1 cellular context compared by ENCODE assay signal in the genomic region with DNA sequence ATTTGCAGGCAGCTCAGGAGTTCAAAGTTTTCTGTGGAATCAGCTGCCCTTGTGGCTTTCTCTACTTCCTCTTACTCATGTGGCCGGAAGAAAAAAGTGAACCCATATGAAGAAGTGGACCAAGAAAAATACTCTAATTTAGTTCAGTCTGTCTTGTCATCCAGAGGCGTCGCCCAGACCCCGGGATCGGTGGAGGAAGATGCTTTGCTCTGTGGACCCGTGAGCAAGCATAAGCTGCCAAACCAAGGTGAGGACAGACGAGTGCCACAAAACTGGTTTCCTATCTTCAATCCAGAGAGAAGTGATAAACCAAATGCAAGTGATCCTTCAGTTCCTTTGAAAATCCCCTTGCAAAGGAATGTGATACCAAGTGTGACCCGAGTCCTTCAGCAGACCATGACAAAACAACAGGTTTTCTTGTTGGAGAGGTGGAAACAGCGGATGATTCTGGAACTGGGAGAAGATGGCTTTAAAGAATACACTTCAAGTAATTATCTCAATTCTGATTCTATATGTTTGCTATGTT.
TF ChIP-seq lines count a peak whose summit lies in the region.

No MANE protein-coding gene starts in this region.

TF ChIP-seq in GM12878, 131 proteins besides CTCF, POLR2A, EP300 and RAD21 (continued from another document):
- TF ChIP-seq, protein P1, sequence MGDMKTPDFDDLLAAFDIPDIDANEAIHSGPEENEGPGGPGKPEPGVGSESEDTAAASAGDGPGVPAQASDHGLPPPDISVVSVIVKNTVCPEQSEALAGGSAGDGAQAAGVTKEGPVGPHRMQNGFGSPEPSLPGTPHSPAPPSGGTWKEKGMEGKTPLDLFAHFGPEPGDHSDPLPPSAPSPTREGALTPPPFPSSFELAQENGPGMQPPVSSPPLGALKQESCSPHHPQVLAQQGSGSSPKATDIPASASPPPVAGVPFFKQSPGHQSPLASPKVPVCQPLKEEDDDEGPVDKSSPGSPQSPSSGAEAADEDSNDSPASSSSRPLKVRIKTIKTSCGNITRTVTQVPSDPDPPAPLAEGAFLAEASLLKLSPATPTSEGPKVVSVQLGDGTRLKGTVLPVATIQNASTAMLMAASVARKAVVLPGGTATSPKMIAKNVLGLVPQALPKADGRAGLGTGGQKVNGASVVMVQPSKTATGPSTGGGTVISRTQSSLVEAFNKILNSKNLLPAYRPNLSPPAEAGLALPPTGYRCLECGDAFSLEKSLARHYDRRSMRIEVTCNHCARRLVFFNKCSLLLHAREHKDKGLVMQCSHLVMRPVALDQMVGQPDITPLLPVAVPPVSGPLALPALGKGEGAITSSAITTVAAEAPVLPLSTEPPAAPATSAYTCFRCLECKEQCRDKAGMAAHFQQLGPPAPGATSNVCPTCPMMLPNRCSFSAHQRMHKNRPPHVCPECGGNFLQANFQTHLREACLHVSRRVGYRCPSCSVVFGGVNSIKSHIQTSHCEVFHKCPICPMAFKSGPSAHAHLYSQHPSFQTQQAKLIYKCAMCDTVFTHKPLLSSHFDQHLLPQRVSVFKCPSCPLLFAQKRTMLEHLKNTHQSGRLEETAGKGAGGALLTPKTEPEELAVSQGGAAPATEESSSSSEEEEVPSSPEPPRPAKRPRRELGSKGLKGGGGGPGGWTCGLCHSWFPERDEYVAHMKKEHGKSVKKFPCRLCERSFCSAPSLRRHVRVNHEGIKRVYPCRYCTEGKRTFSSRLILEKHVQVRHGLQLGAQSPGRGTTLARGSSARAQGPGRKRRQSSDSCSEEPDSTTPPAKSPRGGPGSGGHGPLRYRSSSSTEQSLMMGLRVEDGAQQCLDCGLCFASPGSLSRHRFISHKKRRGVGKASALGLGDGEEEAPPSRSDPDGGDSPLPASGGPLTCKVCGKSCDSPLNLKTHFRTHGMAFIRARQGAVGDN (IDR thresholded peaks at IDR 0.05), result peak; percentile 52; the same call in 1 of the 2 replicates
- TF ChIP-seq, protein P2, sequence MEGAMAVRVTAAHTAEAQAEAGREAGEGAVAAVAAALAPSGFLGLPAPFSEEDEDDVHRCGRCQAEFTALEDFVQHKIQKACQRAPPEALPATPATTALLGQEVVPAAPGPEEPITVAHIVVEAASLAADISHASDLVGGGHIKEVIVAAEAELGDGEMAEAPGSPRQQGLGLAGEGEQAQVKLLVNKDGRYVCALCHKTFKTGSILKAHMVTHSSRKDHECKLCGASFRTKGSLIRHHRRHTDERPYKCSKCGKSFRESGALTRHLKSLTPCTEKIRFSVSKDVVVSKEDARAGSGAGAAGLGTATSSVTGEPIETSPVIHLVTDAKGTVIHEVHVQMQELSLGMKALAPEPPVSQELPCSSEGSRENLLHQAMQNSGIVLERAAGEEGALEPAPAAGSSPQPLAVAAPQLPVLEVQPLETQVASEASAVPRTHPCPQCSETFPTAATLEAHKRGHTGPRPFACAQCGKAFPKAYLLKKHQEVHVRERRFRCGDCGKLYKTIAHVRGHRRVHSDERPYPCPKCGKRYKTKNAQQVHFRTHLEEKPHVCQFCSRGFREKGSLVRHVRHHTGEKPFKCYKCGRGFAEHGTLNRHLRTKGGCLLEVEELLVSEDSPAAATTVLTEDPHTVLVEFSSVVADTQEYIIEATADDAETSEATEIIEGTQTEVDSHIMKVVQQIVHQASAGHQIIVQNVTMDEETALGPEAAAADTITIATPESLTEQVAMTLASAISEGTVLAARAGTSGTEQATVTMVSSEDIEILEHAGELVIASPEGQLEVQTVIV (IDR thresholded peaks at IDR 0.05; ENCODE audit: borderline replicate concordance, partially characterized antibody), result no peak
- TF ChIP-seq, protein P3, sequence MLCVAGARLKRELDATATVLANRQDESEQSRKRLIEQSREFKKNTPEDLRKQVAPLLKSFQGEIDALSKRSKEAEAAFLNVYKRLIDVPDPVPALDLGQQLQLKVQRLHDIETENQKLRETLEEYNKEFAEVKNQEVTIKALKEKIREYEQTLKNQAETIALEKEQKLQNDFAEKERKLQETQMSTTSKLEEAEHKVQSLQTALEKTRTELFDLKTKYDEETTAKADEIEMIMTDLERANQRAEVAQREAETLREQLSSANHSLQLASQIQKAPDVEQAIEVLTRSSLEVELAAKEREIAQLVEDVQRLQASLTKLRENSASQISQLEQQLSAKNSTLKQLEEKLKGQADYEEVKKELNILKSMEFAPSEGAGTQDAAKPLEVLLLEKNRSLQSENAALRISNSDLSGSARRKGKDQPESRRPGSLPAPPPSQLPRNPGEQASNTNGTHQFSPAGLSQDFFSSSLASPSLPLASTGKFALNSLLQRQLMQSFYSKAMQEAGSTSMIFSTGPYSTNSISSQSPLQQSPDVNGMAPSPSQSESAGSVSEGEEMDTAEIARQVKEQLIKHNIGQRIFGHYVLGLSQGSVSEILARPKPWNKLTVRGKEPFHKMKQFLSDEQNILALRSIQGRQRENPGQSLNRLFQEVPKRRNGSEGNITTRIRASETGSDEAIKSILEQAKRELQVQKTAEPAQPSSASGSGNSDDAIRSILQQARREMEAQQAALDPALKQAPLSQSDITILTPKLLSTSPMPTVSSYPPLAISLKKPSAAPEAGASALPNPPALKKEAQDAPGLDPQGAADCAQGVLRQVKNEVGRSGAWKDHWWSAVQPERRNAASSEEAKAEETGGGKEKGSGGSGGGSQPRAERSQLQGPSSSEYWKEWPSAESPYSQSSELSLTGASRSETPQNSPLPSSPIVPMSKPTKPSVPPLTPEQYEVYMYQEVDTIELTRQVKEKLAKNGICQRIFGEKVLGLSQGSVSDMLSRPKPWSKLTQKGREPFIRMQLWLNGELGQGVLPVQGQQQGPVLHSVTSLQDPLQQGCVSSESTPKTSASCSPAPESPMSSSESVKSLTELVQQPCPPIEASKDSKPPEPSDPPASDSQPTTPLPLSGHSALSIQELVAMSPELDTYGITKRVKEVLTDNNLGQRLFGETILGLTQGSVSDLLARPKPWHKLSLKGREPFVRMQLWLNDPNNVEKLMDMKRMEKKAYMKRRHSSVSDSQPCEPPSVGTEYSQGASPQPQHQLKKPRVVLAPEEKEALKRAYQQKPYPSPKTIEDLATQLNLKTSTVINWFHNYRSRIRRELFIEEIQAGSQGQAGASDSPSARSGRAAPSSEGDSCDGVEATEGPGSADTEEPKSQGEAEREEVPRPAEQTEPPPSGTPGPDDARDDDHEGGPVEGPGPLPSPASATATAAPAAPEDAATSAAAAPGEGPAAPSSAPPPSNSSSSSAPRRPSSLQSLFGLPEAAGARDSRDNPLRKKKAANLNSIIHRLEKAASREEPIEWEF (IDR thresholded peaks at IDR 0.05; ENCODE audit: insufficient replicate concordance, low read depth, low read length), result no peak
- peak; percentile 89 for TF ChIP-seq RAD51 (IDR thresholded peaks at IDR 0.05)
- no peak for TF ChIP-seq NFYA (IDR thresholded peaks at IDR 0.05; ENCODE audit: borderline replicate concordance, low read depth, low read length)
- TF ChIP-seq MXI1 (IDR thresholded peaks at IDR 0.05; ENCODE audit: low read depth, low read length), result peak; percentile 74; the same call in 1 of the 2 replicates
- TF ChIP-seq NBN (IDR thresholded peaks at IDR 0.05), result 0 out of 2 replicates have a peak, but pooled peaks have one; percentile 13
- no peak for TF ChIP-seq MEF2B (IDR thresholded peaks at IDR 0.05; ENCODE audit: partially characterized antibody, poor library complexity, severe bottlenecking)
- TF ChIP-seq ZZZ3 (IDR thresholded peaks at IDR 0.05; ENCODE audit: control insufficient read depth, insufficient read length, low read depth), result no peak
- TF ChIP-seq ZNF274 (IDR thresholded peaks at IDR 0.05; ENCODE audit: insufficient read depth, insufficient read length), result no peak
- TF ChIP-seq POLR2AphosphoS5 (IDR thresholded peaks at IDR 0.05; ENCODE audit: low read length), result peak; percentile 84
- TF ChIP-seq BRCA1 (IDR thresholded peaks at IDR 0.05; ENCODE audit: low read depth, low read length), result no peak
TF ChIP-seq in GM12878: peak in this region for 29.
